1 cellular context compared by ENCODE assay signal in genomic region chr14:85617799-85618198, GRCh38.
TF ChIP-seq lines count a peak whose summit lies in the region.

No MANE protein-coding gene starts in this region.

TF ChIP-seq in WTC11, 78 proteins besides CTCF, POLR2A, EP300 and RAD21 (continued from another document):
- TF ChIP-seq, protein P1, sequence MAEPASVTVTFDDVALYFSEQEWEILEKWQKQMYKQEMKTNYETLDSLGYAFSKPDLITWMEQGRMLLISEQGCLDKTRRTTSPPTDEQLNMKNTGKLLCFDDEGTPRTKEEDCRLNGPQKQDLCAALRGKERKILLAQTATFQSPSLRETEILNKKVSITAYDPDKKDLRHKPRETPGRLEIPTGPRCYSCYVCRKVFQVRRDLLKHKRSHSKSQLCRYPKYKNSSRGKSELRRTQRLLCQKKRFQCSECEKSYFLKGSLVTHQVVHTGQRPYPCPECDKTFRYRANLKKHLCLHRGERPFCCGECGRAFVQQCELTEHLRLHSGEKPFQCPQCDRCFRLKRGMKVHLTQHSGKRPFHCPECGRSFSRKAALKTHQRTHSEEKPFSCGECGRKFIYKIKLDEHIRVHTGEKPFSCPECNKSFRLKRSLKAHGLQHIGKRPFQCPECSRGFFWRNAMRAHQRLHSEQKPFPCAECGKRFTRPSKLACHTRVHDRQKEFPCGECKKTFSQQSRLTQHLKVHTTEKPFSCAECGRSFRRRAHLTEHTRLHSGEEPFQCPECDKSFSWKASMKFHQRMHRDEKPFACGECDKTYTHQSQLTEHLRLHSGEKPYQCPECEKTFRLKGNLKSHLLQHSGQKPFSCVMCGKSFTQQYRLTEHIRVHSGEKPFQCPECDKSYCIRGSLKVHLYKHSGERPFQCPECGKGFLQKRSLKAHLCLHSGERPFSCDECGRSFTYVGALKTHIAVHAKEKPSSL (CRISPR knock-in tag; conservative IDR thresholded peaks at IDR 0.05): no peak
- TF ChIP-seq, protein P2, sequence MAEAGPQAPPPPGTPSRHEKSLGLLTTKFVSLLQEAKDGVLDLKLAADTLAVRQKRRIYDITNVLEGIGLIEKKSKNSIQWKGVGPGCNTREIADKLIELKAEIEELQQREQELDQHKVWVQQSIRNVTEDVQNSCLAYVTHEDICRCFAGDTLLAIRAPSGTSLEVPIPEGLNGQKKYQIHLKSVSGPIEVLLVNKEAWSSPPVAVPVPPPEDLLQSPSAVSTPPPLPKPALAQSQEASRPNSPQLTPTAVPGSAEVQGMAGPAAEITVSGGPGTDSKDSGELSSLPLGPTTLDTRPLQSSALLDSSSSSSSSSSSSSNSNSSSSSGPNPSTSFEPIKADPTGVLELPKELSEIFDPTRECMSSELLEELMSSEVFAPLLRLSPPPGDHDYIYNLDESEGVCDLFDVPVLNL (CRISPR knock-in tag; IDR thresholded peaks at IDR 0.05; ENCODE audit: borderline replicate concordance, low read depth): no peak
- TF ChIP-seq TEAD4 (CRISPR knock-in tag; IDR thresholded peaks at IDR 0.05) (no peak), ETV6 (CRISPR knock-in tag; IDR thresholded peaks at IDR 0.05) (no peak), NR1H2 (CRISPR knock-in tag; IDR thresholded peaks at IDR 0.05) (no peak)
- TF ChIP-seq, protein P3, sequence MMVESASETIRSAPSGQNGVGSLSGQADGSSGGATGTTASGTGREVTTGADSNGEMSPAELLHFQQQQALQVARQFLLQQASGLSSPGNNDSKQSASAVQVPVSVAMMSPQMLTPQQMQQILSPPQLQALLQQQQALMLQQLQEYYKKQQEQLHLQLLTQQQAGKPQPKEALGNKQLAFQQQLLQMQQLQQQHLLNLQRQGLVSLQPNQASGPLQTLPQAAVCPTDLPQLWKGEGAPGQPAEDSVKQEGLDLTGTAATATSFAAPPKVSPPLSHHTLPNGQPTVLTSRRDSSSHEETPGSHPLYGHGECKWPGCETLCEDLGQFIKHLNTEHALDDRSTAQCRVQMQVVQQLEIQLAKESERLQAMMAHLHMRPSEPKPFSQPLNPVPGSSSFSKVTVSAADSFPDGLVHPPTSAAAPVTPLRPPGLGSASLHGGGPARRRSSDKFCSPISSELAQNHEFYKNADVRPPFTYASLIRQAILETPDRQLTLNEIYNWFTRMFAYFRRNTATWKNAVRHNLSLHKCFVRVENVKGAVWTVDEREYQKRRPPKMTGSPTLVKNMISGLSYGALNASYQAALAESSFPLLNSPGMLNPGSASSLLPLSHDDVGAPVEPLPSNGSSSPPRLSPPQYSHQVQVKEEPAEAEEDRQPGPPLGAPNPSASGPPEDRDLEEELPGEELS (CRISPR knock-in tag; IDR thresholded peaks at IDR 0.05): no peak
TF ChIP-seq in WTC11: peak in this region for 0.
